7 cellular contexts compared by ENCODE assay signal in genomic region chr4:145840162-145840768, GRCh38.
A peak's percentile ranks its signal among the peaks of the same experiment; 100 is the strongest.
DNase-seq lines count a peak whose midpoint lies in the region; ATAC-seq, FAIRE-seq and TF ChIP-seq lines count a peak whose summit lies in the region.

No MANE protein-coding gene starts in this region.

- peak; percentile 9 for DNase-seq in DMS 273 treated with DMSO at 0.1 percent for 48 hours (lab: John Stamatoyannopoulos, UW)
- DNase-seq in NCI-H446 treated with DMSO at 0.1 percent for 48 hours (lab: John Stamatoyannopoulos, UW), result peak; percentile 4
- peak; percentile 15 to 35 (median 24) for DNase-seq in K562 (ENCODE audit: extremely low read depth in 1 of 4, low spot score in 3 of 4)
- peak; percentile 25 for DNase-seq in kidney glomerular epithelial cell (lab: John Stamatoyannopoulos, UW)
- no peak for DNase-seq in neuronal stem cell (ENCODE audit: low spot score)

- no peak overlapping the region for H2BK120ac ChIP-seq in neuronal stem cell (ENCODE audit: low read depth, low read length)

- no peak overlapping the region for H3K23ac ChIP-seq in neuronal stem cell (ENCODE audit: low read depth, low read length, poor library complexity)

- in situ Hi-C loops in K562 (cut with MboI), result no loop called here

- intact Hi-C loops in K562 (cut with micrococcal nuclease), result no loop called here

- ATAC-seq in GM18861 (IDR thresholded peaks at IDR 0.05; ENCODE audit: unreplicated experiment) (peak; percentile 91), HG02981 (IDR thresholded peaks at IDR 0.05; ENCODE audit: unreplicated experiment) (peak; percentile 87), K562 (peak; percentile 89)

- TF ChIP-seq RAD21 in K562 (CRISPR knock-in tag; conservative IDR thresholded peaks at IDR 0.05 in 1 of 2, IDR thresholded peaks at IDR 0.05 in 1 of 2), result peak; percentile 7 to 14; a peak in 2 of 4 replicates

- H3K4me3 ChIP-seq in K562 (no peak overlapping the region), neuronal stem cell (ENCODE audit: low read length in 2 of 2) (no peak overlapping the region)

- no peak overlapping the region for H4K91ac ChIP-seq in neuronal stem cell (ENCODE audit: low read depth, low read length, poor library complexity)

- no TSS peak for BruUV-seq in K562 (replicated peaks; lab: Mats Ljungman, UMichigan)

- no peaks in the 10 kb centered on the region for H3K9me3 ChIP-seq in K562 (replicated peaks; ENCODE audit: control insufficient read depth, insufficient read depth, low read depth, low read length)
- H3K9me3 ChIP-seq in neuronal stem cell (replicated peaks in 1 of 2; ENCODE audit: control insufficient read depth in 2 of 2, insufficient read depth in 1 of 2, low read depth in 1 of 2, low read length in 2 of 2), result no peaks in the 10 kb centered on the region

- no peak overlapping the region for H3K9ac ChIP-seq in K562 (ENCODE audit: insufficient read depth in 1 of 2, low read depth in 2 of 2, low read length in 2 of 2)
- H3K9ac ChIP-seq in neuronal stem cell (ENCODE audit: low read depth, low read length, poor library complexity), result no peak overlapping the region

- no peak overlapping the region for H4K8ac ChIP-seq in neuronal stem cell (ENCODE audit: low read depth, low read length)

- H2BK12ac ChIP-seq in neuronal stem cell (ENCODE audit: low read length), result no peak overlapping the region

- H3K4me2 ChIP-seq in K562 (ENCODE audit: insufficient read depth, low read length) (no peak overlapping the region), neuronal stem cell (ENCODE audit: insufficient read depth, low read length, poor library complexity, severe bottlenecking) (no peak overlapping the region)

- TF ChIP-seq CTCF in K562 (IDR thresholded peaks at IDR 0.05 in 2 of 3, conservative IDR thresholded peaks at IDR 0.05 in 1 of 3; ENCODE audit: insufficient read depth in 2 of 3, low read depth in 1 of 3, low read length in 3 of 3), result peak; percentile 35 to 47 (median 40)

- no peak overlapping the region for H2BK15ac ChIP-seq in neuronal stem cell (ENCODE audit: low read length)

- TF ChIP-seq EP300 in K562 (IDR thresholded peaks at IDR 0.05; ENCODE audit: low read length), result no peak

- FAIRE-seq in K562 (lab: Jason Lieb, UNC), result peak; percentile 72

- H3K4ac ChIP-seq in neuronal stem cell (ENCODE audit: low read length), result no peak overlapping the region

- H3K18ac ChIP-seq in neuronal stem cell (ENCODE audit: low read length), result no peak overlapping the region

- H2BK5ac ChIP-seq in neuronal stem cell (ENCODE audit: low read length), result no peak overlapping the region

- H3K36me3 ChIP-seq in K562 (ENCODE audit: control insufficient read depth, insufficient read depth, low read length), result no peaks in the 10 kb centered on the region
- H3K36me3 ChIP-seq in neuronal stem cell (replicated peaks in 1 of 2; ENCODE audit: control insufficient read depth in 2 of 2, insufficient read depth in 2 of 2, low read length in 2 of 2), result peaks cover 3 to 69% of the 10 kb centered on the region in 2 donors

- H2AFZ ChIP-seq in K562 (ENCODE audit: low read depth, low read length) (no peak overlapping the region), neuronal stem cell (ENCODE audit: low read length) (no peak overlapping the region)

- no peak for TF ChIP-seq POLR2A in K562 (conservative IDR thresholded peaks at IDR 0.05)

- no peaks in the 10 kb centered on the region for H4K20me1 ChIP-seq in K562 (replicated peaks; ENCODE audit: control insufficient read depth, insufficient read depth, low read length)

- POLR2A ChIA-PET in K562 (lab: Yijun Ruan, JAX), result no interaction called here

- no peaks in the 10 kb centered on the region for H3K79me2 ChIP-seq in K562 (ENCODE audit: control insufficient read depth, insufficient read depth, low read length)

- H3K27ac ChIP-seq in K562 (ENCODE audit: extremely low read depth, low read depth, low read length) (no peak overlapping the region), neuronal stem cell (replicated peaks; ENCODE audit: low read length) (no peak overlapping the region)

- H2AK5ac ChIP-seq in neuronal stem cell (ENCODE audit: low read depth, low read length), result no peak overlapping the region

- H3K79me1 ChIP-seq in neuronal stem cell (ENCODE audit: low read depth, low read length), result no peaks in the 10 kb centered on the region

- no peak overlapping the region for H3K14ac ChIP-seq in neuronal stem cell (ENCODE audit: low read length)

- WGBS in K562 (ENCODE audit: insufficient coverage, low coverage, missing lambda C conversion rate), result 3% methylated on average over 3 of the region's 3 CpGs
- WGBS in neuronal stem cell (ENCODE audit: extremely low coverage in 2 of 2, insufficient read length in 2 of 2, insufficient replicate concordance in 1 of 2), 2 donors, result no CpG with 5 or more reads among the region's 3 CpGs

- no peaks in the 10 kb centered on the region for H3K9me1 ChIP-seq in K562 (ENCODE audit: control insufficient read depth, insufficient read depth, low read length)

- CTCF ChIA-PET in K562 (lab: Yijun Ruan, JAX; ENCODE audit: low intra/inter-chr PET ratio), result no interaction called here

- H3K4me1 ChIP-seq in K562 (replicated peaks in 1 of 2; ENCODE audit: control insufficient read depth in 2 of 2, insufficient read depth in 2 of 2, low read length in 2 of 2) (no peaks in the 10 kb centered on the region), neuronal stem cell (ENCODE audit: control insufficient read depth in 2 of 2, insufficient read depth in 1 of 2, low read depth in 1 of 2, low read length in 2 of 2) (no peaks in the 10 kb centered on the region)

- H3K27me3 ChIP-seq in K562 (ENCODE audit: control insufficient read depth in 2 of 2, insufficient read depth in 2 of 2, low read length in 2 of 2) (peaks cover 0 to 9% of the 10 kb centered on the region in 2 experiments; a peak in 1 of 5 replicates), neuronal stem cell (ENCODE audit: control insufficient read depth in 3 of 3, insufficient read depth in 3 of 3, low read depth in 1 of 3, low read length in 3 of 3) (no peaks in the 10 kb centered on the region)

TF ChIP-seq in K562, 482 proteins besides CTCF, POLR2A, EP300 and RAD21:
- TF ChIP-seq ATF1 (CRISPR knock-in tag; IDR thresholded peaks at IDR 0.05) (no peak), ATF1 (tag; IDR thresholded peaks at IDR 0.05) (0 out of 2 replicates have a peak, but pooled peaks have one; percentile 34), SAFB (IDR thresholded peaks at IDR 0.05; ENCODE audit: borderline replicate concordance, low read depth, low read length) (no peak), CREM (IDR thresholded peaks at IDR 0.05; ENCODE audit: low read depth) (0 out of 2 replicates have a peak, but pooled peaks have one; percentile 47), MEIS2 (IDR thresholded peaks at IDR 0.05; ENCODE audit: partially characterized antibody) (peak; percentile 2), NR2C2 (CRISPR knock-in tag; IDR thresholded peaks at IDR 0.05) (no peak), NR2C2 (tag; IDR thresholded peaks at IDR 0.05) (no peak), ZNF175 (CRISPR knock-in tag; IDR thresholded peaks at IDR 0.05; ENCODE audit: low read depth) (no peak), CTCFL (IDR thresholded peaks at IDR 0.05; ENCODE audit: borderline replicate concordance, insufficient read depth, low read depth, low read length, poor library complexity, severe bottlenecking) (peak; percentile 3)
